Comparison of ENCODE assay signal across 9 cellular contexts in genomic region chr5:154783774-154784460, GRCh38. TPM values are rescaled to one million over a fixed set of nuclear protein-coding genes. Genes with fewer than 3 reads are reported as not detected.
DNase-seq lines count a peak whose midpoint lies in the region; ATAC-seq and TF ChIP-seq lines count a peak whose summit lies in the region.
"Had no signal": no experiment of that assay in that cellular context is flagged by ENCODE, and none has a peak within 500 bp of the region (broad histone marks: within the 10 kb centered on the region; RNA-seq: fewer than 3 reads in every experiment).

No MANE protein-coding gene starts in this region.

- no peak for DNase-seq in activated CD4-positive, alpha-beta T cell treated with anti-CD3 and anti-CD28 coated beads for 36 hours
- no peak for DNase-seq in activated CD4-positive, alpha-beta T cell treated with anti-CD3 and anti-CD28 coated beads for 48 hours
- DNase-seq in cardiac fibroblast (ENCODE audit: low read depth in 2 of 2) (peak; percentile 48), DMS79 (lab: John Stamatoyannopoulos, UW) (no peak), amniotic stem cell (lab: John Stamatoyannopoulos, UW) (no peak), NCI-H1930 (lab: John Stamatoyannopoulos, UW) (no peak)
- DNase-seq in stimulated activated effector memory CD8-positive, alpha-beta T cell treated with anti-CD3 and anti-CD28 coated beads, Interleukin-12 subunit alpha, Interleukin-12 subunit beta, amount 100 ng/mL, for 72 hours (ENCODE audit: low spot score in 2 of 2) = no peak

- peaks cover 9% of the 10 kb centered on the region for H3K36me3 Mint-ChIP-seq in activated CD4-positive, alpha-beta T cell treated with anti-CD3 and anti-CD28 coated beads for 36 hours (ENCODE audit: low read depth)
- peaks cover 32% of the 10 kb centered on the region for H3K36me3 Mint-ChIP-seq in stimulated activated effector memory CD8-positive, alpha-beta T cell treated with anti-CD3 and anti-CD28 coated beads, Interleukin-12 subunit alpha, Interleukin-12 subunit beta, amount 100 ng/mL, for 72 hours

- H3K27me3 Mint-ChIP-seq in activated CD4-positive, alpha-beta T cell treated with anti-CD3 and anti-CD28 coated beads for 36 hours = no peaks in the 10 kb centered on the region

- intact Hi-C loops in activated CD4-positive, alpha-beta T cell treated with anti-CD3 and anti-CD28 coated beads for 36 hours (cut with DNase I, micrococcal nuclease) = no loop called here

- no peaks in the 10 kb centered on the region for H3K9me3 Mint-ChIP-seq in activated CD4-positive, alpha-beta T cell treated with anti-CD3 and anti-CD28 coated beads for 36 hours (ENCODE audit: low read depth)
- H3K9me3 Mint-ChIP-seq in stimulated activated effector memory CD8-positive, alpha-beta T cell treated with anti-CD3 and anti-CD28 coated beads, Interleukin-12 subunit alpha, Interleukin-12 subunit beta, amount 100 ng/mL, for 72 hours = no peaks in the 10 kb centered on the region

- POLR2A ChIA-PET in activated CD4-positive, alpha-beta T cell treated with anti-CD3 and anti-CD28 coated beads for 36 hours (lab: Charles Lee) = interaction anchor here (1.0 to 1.2 kb wide), 2 partner anchors 22 to 30 kb away, joined by 3 to 4 read pairs; no protein-coding TSS in a partner anchor

- CTCF ChIA-PET in activated CD4-positive, alpha-beta T cell treated with anti-CD3 and anti-CD28 coated beads for 36 hours (lab: Charles Lee) = interaction anchor here (0.7 to 1.2 kb wide), 3 partner anchors 11 to 22 kb away, joined by 3 read pairs; no protein-coding TSS in a partner anchor

- no peak overlapping the region for H3K4me3 Mint-ChIP-seq in activated CD4-positive, alpha-beta T cell treated with anti-CD3 and anti-CD28 coated beads for 36 hours
- no peak overlapping the region for H3K4me3 Mint-ChIP-seq in stimulated activated effector memory CD8-positive, alpha-beta T cell treated with anti-CD3 and anti-CD28 coated beads, Interleukin-12 subunit alpha, Interleukin-12 subunit beta, amount 100 ng/mL, for 72 hours

- no peak for TF ChIP-seq CTCF in cardiac fibroblast (IDR thresholded peaks at IDR 0.05; ENCODE audit: low read depth, low read length)

- H3K4me1 Mint-ChIP-seq in activated CD4-positive, alpha-beta T cell treated with anti-CD3 and anti-CD28 coated beads for 36 hours = peaks cover 94% of the 10 kb centered on the region
- peaks cover 95% of the 10 kb centered on the region for H3K4me1 Mint-ChIP-seq in stimulated activated effector memory CD8-positive, alpha-beta T cell treated with anti-CD3 and anti-CD28 coated beads, Interleukin-12 subunit alpha, Interleukin-12 subunit beta, amount 100 ng/mL, for 72 hours

- ATAC-seq in activated CD4-positive, alpha-beta T cell treated with anti-CD3 and anti-CD28 coated beads for 36 hours = peak; percentile 48
- ATAC-seq in HG03097 (IDR thresholded peaks at IDR 0.05; ENCODE audit: low FRiP score, unreplicated experiment) = peak; percentile 60
- peak; percentile 56 for ATAC-seq in stimulated activated effector memory CD8-positive, alpha-beta T cell treated with anti-CD3 and anti-CD28 coated beads, Interleukin-12 subunit alpha, Interleukin-12 subunit beta, amount 100 ng/mL, for 72 hours
- ATAC-seq: A549 had no signal

- no peak overlapping the region for H3K4me3 ChIP-seq in cardiac fibroblast (replicated peaks in 1 of 2; ENCODE audit: low read depth in 2 of 2, low read length in 2 of 2)
- H3K4me3 ChIP-seq: A549 had no signal

- H3K27ac Mint-ChIP-seq in activated CD4-positive, alpha-beta T cell treated with anti-CD3 and anti-CD28 coated beads for 36 hours = peak overlapping the region; percentile 75
- H3K27ac Mint-ChIP-seq in stimulated activated effector memory CD8-positive, alpha-beta T cell treated with anti-CD3 and anti-CD28 coated beads, Interleukin-12 subunit alpha, Interleukin-12 subunit beta, amount 100 ng/mL, for 72 hours = peak overlapping the region; percentile 95

RNA-seq across cellular contexts. Expression of gene LARP1, which starts 28.7 kb away (rescaled TPM):
- total RNA-seq in activated CD4-positive, alpha-beta T cell treated with anti-CD3 and anti-CD28 coated beads for 36 hours = 100 to 1,000 TPM; 225 to 339 TPM

Comparison
In these comparisons a context has a peak if more than half of its experiments do, and no peak if none do; other contexts are left out.
1. DNase-seq: peak in cardiac fibroblast (2 of 2); none in activated CD4-positive, alpha-beta T cell treated with anti-CD3 and anti-CD28 coated beads for 36 hours (single experiment), activated CD4-positive, alpha-beta T cell treated with anti-CD3 and anti-CD28 coated beads for 48 hours (single experiment), stimulated activated effector memory CD8-positive, alpha-beta T cell treated with anti-CD3 and anti-CD28 coated beads, Interleukin-12 subunit alpha, Interleukin-12 subunit beta, amount 100 ng/mL, for 72 hours (0 of 2), DMS79 (single experiment), amniotic stem cell (single experiment) and NCI-H1930 (0 of 2).
2. Peak in every context shown above with its lines, with median percentiles within 50 percentile points of each other: ATAC-seq.